Comparison of ENCODE assay signal across 34 cellular contexts in genomic region chr6:79047072-79047471, GRCh38.
"Had no signal": no experiment of that assay in that cellular context is flagged by ENCODE, and none has a peak within 500 bp of the region (broad histone marks: within the 10 kb centered on the region; RNA-seq: fewer than 3 reads in every experiment).

No MANE protein-coding gene starts in this region.

- FAIRE-seq: bronchial epithelial cell had no signal

- H3K4me3 Mint-ChIP-seq: activated CD4-positive, alpha-beta T cell treated with anti-CD3 and anti-CD28 coated beads, Interleukin-2, amount 10 ng/mL, durations not matched to agents 24 days and 14 days; activated CD8-positive, alpha-beta T cell treated with anti-CD3 and anti-CD28 coated beads for 36 hours; activated naive CD4-positive, alpha-beta T cell treated with anti-CD3 and anti-CD28 coated beads, Interleukin-2, amount 50 U/mL, for 24 hours; activated naive CD8-positive, alpha-beta T cell treated with anti-CD3 and anti-CD28 coated beads, Interleukin-2, amount 50 U/mL, for 24 hours; activated T-cell treated with anti-CD3 and anti-CD28 coated beads, Interleukin-2, amount 50 U/mL, for 72 hours; activated T-helper 17 cell treated with anti-CD3 and anti-CD28 coated beads, Interleukin-2, amount 50 U/mL, for 72 hours; brain had no signal

- H3K27ac ChIP-seq: WERI-Rb-1 had no signal

- H3K27ac Mint-ChIP-seq: activated CD4-positive, alpha-beta T cell treated with anti-CD3 and anti-CD28 coated beads, Interleukin-2, amount 10 ng/mL, durations not matched to agents 24 days and 14 days; activated CD8-positive, alpha-beta T cell treated with anti-CD3 and anti-CD28 coated beads for 36 hours; activated naive CD4-positive, alpha-beta T cell treated with anti-CD3 and anti-CD28 coated beads, Interleukin-2, amount 50 U/mL, for 24 hours; activated naive CD8-positive, alpha-beta T cell treated with anti-CD3 and anti-CD28 coated beads, Interleukin-2, amount 50 U/mL, for 24 hours; activated T-cell treated with anti-CD3 and anti-CD28 coated beads, Interleukin-2, amount 50 U/mL, for 72 hours; brain had no signal

- H3K9me3 Mint-ChIP-seq: activated naive CD4-positive, alpha-beta T cell treated with anti-CD3 and anti-CD28 coated beads, Interleukin-2, amount 50 U/mL, for 24 hours; activated T-helper 17 cell treated with anti-CD3 and anti-CD28 coated beads, Interleukin-2, amount 50 U/mL, for 72 hours had no signal

- H3K27me3 Mint-ChIP-seq: activated CD4-positive, alpha-beta T cell treated with anti-CD3 and anti-CD28 coated beads, Interleukin-2, amount 10 ng/mL, durations not matched to agents 24 days and 14 days; activated CD8-positive, alpha-beta T cell treated with anti-CD3 and anti-CD28 coated beads for 36 hours; activated naive CD4-positive, alpha-beta T cell treated with anti-CD3 and anti-CD28 coated beads, Interleukin-2, amount 50 U/mL, for 24 hours; activated naive CD8-positive, alpha-beta T cell treated with anti-CD3 and anti-CD28 coated beads, Interleukin-2, amount 50 U/mL, for 24 hours; activated T-helper 17 cell treated with anti-CD3 and anti-CD28 coated beads, Interleukin-2, amount 50 U/mL, for 72 hours; brain had no signal

- ATAC-seq: activated CD8-positive, alpha-beta T cell treated with anti-CD3 and anti-CD28 coated beads for 36 hours; activated naive CD8-positive, alpha-beta T cell treated with anti-CD3 and anti-CD28 coated beads, Interleukin-2, amount 50 U/mL, for 24 hours; activated T-cell treated with anti-CD3 and anti-CD28 coated beads, Interleukin-2, amount 50 U/mL, for 72 hours; activated T-helper 17 cell treated with anti-CD3 and anti-CD28 coated beads, Interleukin-2, amount 50 U/mL, for 72 hours had no signal

- DNase-seq: activated CD4-positive, alpha-beta T cell treated with anti-CD3 and anti-CD28 coated beads, Interleukin-2, amount 10 ng/mL, durations not matched to agents 24 days and 14 days; activated CD4-positive, alpha-beta T cell treated with anti-CD3 and anti-CD28 coated beads, Interleukin-2, amount 50 U/mL, for 4 hours; activated CD8-positive, alpha-beta T cell treated with anti-CD3 and anti-CD28 coated beads for 36 hours; activated gamma-delta T cell; activated naive CD4-positive, alpha-beta T cell treated with Interleukin-2 at 50 U/mL for 16 hours; activated naive CD8-positive, alpha-beta T cell treated with anti-CD3 and anti-CD28 coated beads, Interleukin-2, amount 50 U/mL, for 24 hours; activated T-cell treated with anti-CD3 and anti-CD28 coated beads, Interleukin-2, amount 50 U/mL, for 1 hour; activated T-cell treated with anti-CD3 and anti-CD28 coated beads, Interleukin-2, amount 50 U/mL, for 72 hours; anterior cingulate cortex; caudate nucleus; cerebellar nuclear complex; MM.1S; MV-4-11; NCI-H1092 treated with DMSO at 0.1 percent for 48 hours; NCI-H1417; NCI-H146; NCI-H187; NCI-H2029 treated with DMSO at 0.1 percent for 48 hours; NCI-H2107; NCI-H2171; NCI-H2227 treated with DMSO at 0.1 percent for 48 hours; NCI-H446 treated with DMSO at 0.1 percent for 48 hours; NCI-H524; NCI-H69; OCI-M1; Right ventricle myocardium superior; SW 1271; T-helper 1 cell; T1000; WERI-Rb-1 had no signal
